12 cellular contexts compared by ENCODE assay signal in genomic region chr3:146313411-146314111, GRCh38.
DNase-seq lines count a peak whose midpoint lies in the region; ATAC-seq and TF ChIP-seq lines count a peak whose summit lies in the region.
"Had no signal": no experiment of that assay in that cellular context is flagged by ENCODE, and none has a peak within 500 bp of the region (broad histone marks: within the 10 kb centered on the region; RNA-seq: fewer than 3 reads in every experiment).

No MANE protein-coding gene starts in this region.

- ATAC-seq in HG03432 (IDR thresholded peaks at IDR 0.05; ENCODE audit: unreplicated experiment): peak; percentile 51
- ATAC-seq in lower lobe of right lung: peak; percentile 24 to 49
- no peak for ATAC-seq in HG02588 (IDR thresholded peaks at IDR 0.05; ENCODE audit: unreplicated experiment)
- ATAC-seq in omental fat pad (ENCODE audit: low FRiP score): no peak
- ATAC-seq in WTC11: no peak
- ATAC-seq: activated T-cell treated with anti-CD3 and anti-CD28 coated beads, Interleukin-2, amount 50 U/mL, for 72 hours had no signal

- H3K4me1 Mint-ChIP-seq in chondrocyte (ENCODE audit: low read depth) (peaks cover 50% of the 10 kb centered on the region), WTC11 (peaks cover 6% of the 10 kb centered on the region)

- H3K27ac Mint-ChIP-seq in chondrocyte (ENCODE audit: unreplicated experiment) (peak overlapping the region; percentile 88), WTC11 (no peak overlapping the region)
- H3K27ac Mint-ChIP-seq: activated T-cell treated with anti-CD3 and anti-CD28 coated beads, Interleukin-2, amount 50 U/mL, for 72 hours had no signal

- H3K9me3 Mint-ChIP-seq in chondrocyte (ENCODE audit: low read depth) (peaks cover 20% of the 10 kb centered on the region), WTC11 (peaks cover 41% of the 10 kb centered on the region)

- POLR2A ChIA-PET in WTC11 (lab: Charles Lee): no interaction called here

- TF ChIP-seq CTCF in chondrocyte (IDR thresholded peaks at IDR 0.05) (no peak), lower lobe of right lung (IDR thresholded peaks at IDR 0.05) (no peak), omental fat pad (IDR thresholded peaks at IDR 0.05) (no peak), WTC11 (IDR thresholded peaks at IDR 0.05) (no peak)

- H3K36me3 ChIP-seq in ACC112 (ENCODE audit: insufficient read depth, low read length): peaks cover 4% of the 10 kb centered on the region
- no peaks in the 10 kb centered on the region for H3K36me3 ChIP-seq in lower lobe of right lung
- H3K36me3 ChIP-seq: BLaER1 treated with 17β-estradiol and CSF1 and Interleukin-3, amounts not matched to agents 10 nM and 100 nM; colonic mucosa had no signal

- CTCF ChIA-PET in WTC11 (lab: Charles Lee): interaction anchor here (0.7 to 1.3 kb wide), 4 partner anchors 14 to 126 kb away, joined by 3 to 4 read pairs (median 4); no protein-coding TSS in a partner anchor

- H2AFZ ChIP-seq in ACC112 (ENCODE audit: low read length, unreplicated experiment): no peak overlapping the region

- H3K79me2 ChIP-seq in ACC112 (ENCODE audit: control insufficient read depth, insufficient read depth, low read length, unreplicated experiment): no peaks in the 10 kb centered on the region

- H3K27me3 ChIP-seq in ACC112 (ENCODE audit: insufficient read depth, low read length): no peaks in the 10 kb centered on the region
- no peaks in the 10 kb centered on the region for H3K27me3 ChIP-seq in lower lobe of right lung (ENCODE audit: low read depth)
- H3K27me3 ChIP-seq: BLaER1 treated with 17β-estradiol and CSF1 and Interleukin-3, amounts not matched to agents 10 nM and 100 nM; colonic mucosa had no signal

- no peaks in the 10 kb centered on the region for H3K27me3 Mint-ChIP-seq in chondrocyte (ENCODE audit: low read depth)
- no peaks in the 10 kb centered on the region; the same call in 1 of the 2 replicates for H3K27me3 Mint-ChIP-seq in WTC11 (ENCODE audit: low read depth)

- H3K4me3 ChIP-seq in ACC112 (ENCODE audit: low read depth, low read length) (peak overlapping the region; percentile 68), lower lobe of right lung (no peak overlapping the region)
- H3K4me3 ChIP-seq: BLaER1 treated with 17β-estradiol and CSF1 and Interleukin-3, amounts not matched to agents 10 nM and 100 nM; colonic mucosa had no signal

- peaks cover 2% of the 10 kb centered on the region for H3K36me3 Mint-ChIP-seq in chondrocyte (ENCODE audit: low read depth)
- no peaks in the 10 kb centered on the region for H3K36me3 Mint-ChIP-seq in WTC11

- H3K4me3 Mint-ChIP-seq in chondrocyte (ENCODE audit: unreplicated experiment) (peak overlapping the region; percentile 20), WTC11 (no peak overlapping the region)
- H3K4me3 Mint-ChIP-seq: activated T-cell treated with anti-CD3 and anti-CD28 coated beads, Interleukin-2, amount 50 U/mL, for 72 hours had no signal

- H3K4me1 ChIP-seq in ACC112 (ENCODE audit: control insufficient read depth, insufficient read depth, low read length, unreplicated experiment) (peaks cover 39% of the 10 kb centered on the region), lower lobe of right lung (peaks cover 4% of the 10 kb centered on the region)
- H3K4me1 ChIP-seq: colonic mucosa had no signal

- H3K9me3 ChIP-seq in lower lobe of right lung: no peaks in the 10 kb centered on the region
- H3K9me3 ChIP-seq: colonic mucosa had no signal

- intact Hi-C loops in lower lobe of right lung (cut with DNase I): no loop called here

- H3K27ac ChIP-seq in ACC112 (ENCODE audit: low read depth, low read length) (peak overlapping the region; percentile 80), lower lobe of right lung (no peak overlapping the region)
- H3K27ac ChIP-seq: BLaER1 treated with 17β-estradiol and CSF1 and Interleukin-3, amounts not matched to agents 10 nM and 100 nM; colonic mucosa had no signal

- DNase-seq in chondrocyte (ENCODE audit: low spot score): no peak
- no peak for DNase-seq in lower lobe of right lung
- no peak for DNase-seq in omental fat pad (ENCODE audit: low spot score)
- DNase-seq in activated T-cell treated with anti-CD3 and anti-CD28 coated beads, Interleukin-2, amount 50 U/mL, for 48 hours: no peak
- no peak for DNase-seq in WTC11 (ENCODE audit: low spot score)
- DNase-seq: activated T-cell treated with anti-CD3 and anti-CD28 coated beads, Interleukin-2, amount 50 U/mL, for 72 hours; colonic mucosa; stimulated activated CD4-positive, alpha-beta T cell treated with anti-CD3 and anti-CD28 coated beads, Interleukin-2, amount 100 ng/mL, for 24 hours had no signal

TF ChIP-seq in WTC11, 78 proteins besides CTCF, POLR2A, EP300 and RAD21:
- TF ChIP-seq ZNF219 (CRISPR knock-in tag; IDR thresholded peaks at IDR 0.05; ENCODE audit: borderline replicate concordance) (no peak), NFYB (CRISPR knock-in tag; conservative IDR thresholded peaks at IDR 0.05; ENCODE audit: low read depth) (no peak), TCF7 (CRISPR knock-in tag; IDR thresholded peaks at IDR 0.05; ENCODE audit: low read depth) (no peak), ESRRA (CRISPR knock-in tag; IDR thresholded peaks at IDR 0.05; ENCODE audit: borderline replicate concordance) (no peak), MYBL2 (CRISPR knock-in tag; IDR thresholded peaks at IDR 0.05) (no peak)
- TF ChIP-seq, protein P1, sequence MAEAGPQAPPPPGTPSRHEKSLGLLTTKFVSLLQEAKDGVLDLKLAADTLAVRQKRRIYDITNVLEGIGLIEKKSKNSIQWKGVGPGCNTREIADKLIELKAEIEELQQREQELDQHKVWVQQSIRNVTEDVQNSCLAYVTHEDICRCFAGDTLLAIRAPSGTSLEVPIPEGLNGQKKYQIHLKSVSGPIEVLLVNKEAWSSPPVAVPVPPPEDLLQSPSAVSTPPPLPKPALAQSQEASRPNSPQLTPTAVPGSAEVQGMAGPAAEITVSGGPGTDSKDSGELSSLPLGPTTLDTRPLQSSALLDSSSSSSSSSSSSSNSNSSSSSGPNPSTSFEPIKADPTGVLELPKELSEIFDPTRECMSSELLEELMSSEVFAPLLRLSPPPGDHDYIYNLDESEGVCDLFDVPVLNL (CRISPR knock-in tag; IDR thresholded peaks at IDR 0.05; ENCODE audit: borderline replicate concordance, low read depth): no peak
- TF ChIP-seq, protein P2, sequence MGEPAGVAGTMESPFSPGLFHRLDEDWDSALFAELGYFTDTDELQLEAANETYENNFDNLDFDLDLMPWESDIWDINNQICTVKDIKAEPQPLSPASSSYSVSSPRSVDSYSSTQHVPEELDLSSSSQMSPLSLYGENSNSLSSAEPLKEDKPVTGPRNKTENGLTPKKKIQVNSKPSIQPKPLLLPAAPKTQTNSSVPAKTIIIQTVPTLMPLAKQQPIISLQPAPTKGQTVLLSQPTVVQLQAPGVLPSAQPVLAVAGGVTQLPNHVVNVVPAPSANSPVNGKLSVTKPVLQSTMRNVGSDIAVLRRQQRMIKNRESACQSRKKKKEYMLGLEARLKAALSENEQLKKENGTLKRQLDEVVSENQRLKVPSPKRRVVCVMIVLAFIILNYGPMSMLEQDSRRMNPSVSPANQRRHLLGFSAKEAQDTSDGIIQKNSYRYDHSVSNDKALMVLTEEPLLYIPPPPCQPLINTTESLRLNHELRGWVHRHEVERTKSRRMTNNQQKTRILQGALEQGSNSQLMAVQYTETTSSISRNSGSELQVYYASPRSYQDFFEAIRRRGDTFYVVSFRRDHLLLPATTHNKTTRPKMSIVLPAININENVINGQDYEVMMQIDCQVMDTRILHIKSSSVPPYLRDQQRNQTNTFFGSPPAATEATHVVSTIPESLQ (CRISPR knock-in tag; IDR thresholded peaks at IDR 0.05): no peak
- TF ChIP-seq, protein P3, sequence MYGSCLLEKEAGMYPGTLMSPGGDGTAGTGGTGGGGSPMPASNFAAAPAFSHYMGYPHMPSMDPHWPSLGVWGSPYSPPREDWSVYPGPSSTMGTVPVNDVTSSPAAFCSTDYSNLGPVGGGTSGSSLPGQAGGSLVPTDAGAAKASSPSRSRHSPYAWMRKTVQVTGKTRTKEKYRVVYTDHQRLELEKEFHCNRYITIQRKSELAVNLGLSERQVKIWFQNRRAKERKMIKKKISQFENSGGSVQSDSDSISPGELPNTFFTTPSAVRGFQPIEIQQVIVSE (CRISPR knock-in tag; IDR thresholded peaks at IDR 0.05; ENCODE audit: borderline replicate concordance): no peak

Comparison
In these comparisons a context has a peak if more than half of its experiments do, and no peak if none do; other contexts are left out.
1. ATAC-seq: peak in HG03432 (single experiment) and lower lobe of right lung (2 of 2); none in HG02588 (single experiment), omental fat pad (single experiment) and WTC11 (single experiment).